In genomic region chr4:8592366-8593267, GRCh38 we compare ENCODE assay signal across 1 cellular context.
TF ChIP-seq lines count a peak whose summit lies in the region.

TSS of gene CPZ (plus strand) at chr4:8592765. CDS start at chr4:8592834, 69 bp downstream.

TF ChIP-seq in K562, 482 proteins besides CTCF, POLR2A, EP300 and RAD21 (continued from another document and continues in another):
- TF ChIP-seq GMEB1 (CRISPR knock-in tag; IDR thresholded peaks at IDR 0.05) (no peak), POLR2B (IDR thresholded peaks at IDR 0.05; ENCODE audit: low read depth, partially characterized antibody) (no peak), MXI1 (IDR thresholded peaks at IDR 0.05; ENCODE audit: low read depth, low read length) (no peak), MTA3 (IDR thresholded peaks at IDR 0.05; ENCODE audit: borderline replicate concordance) (peak; percentile 53; the same call in 1 of the 2 replicates), TFE3 (CRISPR knock-in tag; IDR thresholded peaks at IDR 0.05) (no peak), ETV1 (tag; conservative IDR thresholded peaks at IDR 0.05; ENCODE audit: low read depth) (no peak), ZNF124 (CRISPR knock-in tag; IDR thresholded peaks at IDR 0.05) (no peak), ATF1 (CRISPR knock-in tag; IDR thresholded peaks at IDR 0.05) (no peak), ATF1 (tag; IDR thresholded peaks at IDR 0.05) (0 out of 2 replicates have a peak, but pooled peaks have one; percentile 11), TGIF2 (CRISPR knock-in tag; IDR thresholded peaks at IDR 0.05) (no peak), HOMEZ (CRISPR knock-in tag; IDR thresholded peaks at IDR 0.05) (no peak), KLF10 (CRISPR knock-in tag; IDR thresholded peaks at IDR 0.05) (no peak), CBX3 (IDR thresholded peaks at IDR 0.05; ENCODE audit: borderline replicate concordance in 1 of 2, low read length in 2 of 2) (no peak), SIX5 (IDR thresholded peaks at IDR 0.05; ENCODE audit: borderline replicate concordance in 1 of 2, insufficient read depth in 1 of 2, low read depth in 1 of 2, low read length in 2 of 2) (no peak), ZNF274 (IDR thresholded peaks at IDR 0.05; ENCODE audit: borderline replicate concordance, low read depth, low read length) (no peak), MYC (IDR thresholded peaks at IDR 0.05; ENCODE audit: low read depth, low read length) (0 out of 2 replicates have a peak, but pooled peaks have one; percentile 14), MYC (CRISPR knock-in tag; IDR thresholded peaks at IDR 0.05; ENCODE audit: borderline replicate concordance, low read depth) (no peak), NCOA6 (IDR thresholded peaks at IDR 0.05) (no peak), TSC22D4 (tag; IDR thresholded peaks at IDR 0.05) (no peak), ZNF24 (IDR thresholded peaks at IDR 0.05) (peak; percentile 83), PCBP2 (IDR thresholded peaks at IDR 0.05; ENCODE audit: low read depth, low read length, poor library complexity, severe bottlenecking) (no peak), TAF7 (tag; IDR thresholded peaks at IDR 0.05) (no peak), CTBP1 (IDR thresholded peaks at IDR 0.05; ENCODE audit: borderline replicate concordance) (peak; percentile 58), HINFP (tag; conservative IDR thresholded peaks at IDR 0.05; ENCODE audit: low read depth) (no peak), RBBP5 (IDR thresholded peaks at IDR 0.05; ENCODE audit: borderline replicate concordance, insufficient read depth, low read length, poor library complexity, severe bottlenecking) (peak; percentile 42), RCOR1 (IDR thresholded peaks at IDR 0.05; ENCODE audit: borderline replicate concordance in 1 of 2, low read depth in 2 of 2, low read length in 2 of 2) (0 out of 4 replicates have a peak, but pooled peaks of 1 of the 2 experiments have one; percentile 59), U2AF1 (optimal IDR thresholded peaks at IDR 0.05; ENCODE audit: low read depth, low read length) (no peak), VEZF1 (CRISPR knock-in tag; IDR thresholded peaks at IDR 0.05) (peak; percentile 69), HMG20A (CRISPR knock-in tag; conservative IDR thresholded peaks at IDR 0.05) (no peak), GATA2 (CRISPR knock-in tag; IDR thresholded peaks at IDR 0.05) (no peak), FOXA3 (CRISPR knock-in tag; conservative IDR thresholded peaks at IDR 0.05 in 1 of 2, IDR thresholded peaks at IDR 0.05 in 1 of 2) (no peak), IRF2 (CRISPR knock-in tag; IDR thresholded peaks at IDR 0.05) (no peak)
- TF ChIP-seq, protein P1, sequence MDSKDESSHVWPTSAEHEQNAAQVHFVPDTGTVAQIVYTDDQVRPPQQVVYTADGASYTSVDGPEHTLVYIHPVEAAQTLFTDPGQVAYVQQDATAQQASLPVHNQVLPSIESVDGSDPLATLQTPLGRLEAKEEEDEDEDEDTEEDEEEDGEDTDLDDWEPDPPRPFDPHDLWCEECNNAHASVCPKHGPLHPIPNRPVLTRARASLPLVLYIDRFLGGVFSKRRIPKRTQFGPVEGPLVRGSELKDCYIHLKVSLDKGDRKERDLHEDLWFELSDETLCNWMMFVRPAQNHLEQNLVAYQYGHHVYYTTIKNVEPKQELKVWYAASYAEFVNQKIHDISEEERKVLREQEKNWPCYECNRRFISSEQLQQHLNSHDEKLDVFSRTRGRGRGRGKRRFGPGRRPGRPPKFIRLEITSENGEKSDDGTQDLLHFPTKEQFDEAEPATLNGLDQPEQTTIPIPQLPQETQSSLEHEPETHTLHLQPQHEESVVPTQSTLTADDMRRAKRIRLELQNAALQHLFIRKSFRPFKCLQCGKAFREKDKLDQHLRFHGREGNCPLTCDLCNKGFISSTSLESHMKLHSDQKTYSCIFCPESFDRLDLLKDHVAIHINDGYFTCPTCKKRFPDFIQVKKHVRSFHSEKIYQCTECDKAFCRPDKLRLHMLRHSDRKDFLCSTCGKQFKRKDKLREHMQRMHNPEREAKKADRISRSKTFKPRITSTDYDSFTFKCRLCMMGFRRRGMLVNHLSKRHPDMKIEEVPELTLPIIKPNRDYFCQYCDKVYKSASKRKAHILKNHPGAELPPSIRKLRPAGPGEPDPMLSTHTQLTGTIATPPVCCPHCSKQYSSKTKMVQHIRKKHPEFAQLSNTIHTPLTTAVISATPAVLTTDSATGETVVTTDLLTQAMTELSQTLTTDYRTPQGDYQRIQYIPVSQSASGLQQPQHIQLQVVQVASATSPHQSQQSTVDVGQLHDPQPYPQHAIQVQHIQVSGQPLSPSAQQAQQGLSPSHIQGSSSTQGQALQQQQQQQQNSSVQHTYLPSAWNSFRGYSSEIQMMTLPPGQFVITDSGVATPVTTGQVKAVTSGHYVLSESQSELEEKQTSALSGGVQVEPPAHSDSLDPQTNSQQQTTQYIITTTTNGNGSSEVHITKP (IDR thresholded peaks at IDR 0.05; ENCODE audit: partially characterized antibody): no peak
- TF ChIP-seq, protein P2, sequence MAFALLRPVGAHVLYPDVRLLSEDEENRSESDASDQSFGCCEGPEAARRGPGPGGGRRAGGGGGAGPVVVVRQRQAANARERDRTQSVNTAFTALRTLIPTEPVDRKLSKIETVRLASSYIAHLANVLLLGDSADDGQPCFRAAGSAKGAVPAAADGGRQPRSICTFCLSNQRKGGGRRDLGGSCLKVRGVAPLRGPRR (CRISPR knock-in tag; IDR thresholded peaks at IDR 0.05): no peak
- TF ChIP-seq, protein P3, sequence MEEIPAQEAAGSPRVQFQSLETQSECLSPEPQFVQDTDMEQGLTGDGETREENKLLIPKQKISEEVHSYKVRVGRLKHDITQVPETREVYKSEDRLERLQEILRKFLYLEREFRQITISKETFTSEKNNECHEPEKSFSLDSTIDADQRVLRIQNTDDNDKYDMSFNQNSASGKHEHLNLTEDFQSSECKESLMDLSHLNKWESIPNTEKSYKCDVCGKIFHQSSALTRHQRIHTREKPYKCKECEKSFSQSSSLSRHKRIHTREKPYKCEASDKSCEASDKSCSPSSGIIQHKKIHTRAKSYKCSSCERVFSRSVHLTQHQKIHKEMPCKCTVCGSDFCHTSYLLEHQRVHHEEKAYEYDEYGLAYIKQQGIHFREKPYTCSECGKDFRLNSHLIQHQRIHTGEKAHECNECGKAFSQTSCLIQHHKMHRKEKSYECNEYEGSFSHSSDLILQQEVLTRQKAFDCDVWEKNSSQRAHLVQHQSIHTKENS (CRISPR knock-in tag; IDR thresholded peaks at IDR 0.05): no peak
- TF ChIP-seq, protein P4, sequence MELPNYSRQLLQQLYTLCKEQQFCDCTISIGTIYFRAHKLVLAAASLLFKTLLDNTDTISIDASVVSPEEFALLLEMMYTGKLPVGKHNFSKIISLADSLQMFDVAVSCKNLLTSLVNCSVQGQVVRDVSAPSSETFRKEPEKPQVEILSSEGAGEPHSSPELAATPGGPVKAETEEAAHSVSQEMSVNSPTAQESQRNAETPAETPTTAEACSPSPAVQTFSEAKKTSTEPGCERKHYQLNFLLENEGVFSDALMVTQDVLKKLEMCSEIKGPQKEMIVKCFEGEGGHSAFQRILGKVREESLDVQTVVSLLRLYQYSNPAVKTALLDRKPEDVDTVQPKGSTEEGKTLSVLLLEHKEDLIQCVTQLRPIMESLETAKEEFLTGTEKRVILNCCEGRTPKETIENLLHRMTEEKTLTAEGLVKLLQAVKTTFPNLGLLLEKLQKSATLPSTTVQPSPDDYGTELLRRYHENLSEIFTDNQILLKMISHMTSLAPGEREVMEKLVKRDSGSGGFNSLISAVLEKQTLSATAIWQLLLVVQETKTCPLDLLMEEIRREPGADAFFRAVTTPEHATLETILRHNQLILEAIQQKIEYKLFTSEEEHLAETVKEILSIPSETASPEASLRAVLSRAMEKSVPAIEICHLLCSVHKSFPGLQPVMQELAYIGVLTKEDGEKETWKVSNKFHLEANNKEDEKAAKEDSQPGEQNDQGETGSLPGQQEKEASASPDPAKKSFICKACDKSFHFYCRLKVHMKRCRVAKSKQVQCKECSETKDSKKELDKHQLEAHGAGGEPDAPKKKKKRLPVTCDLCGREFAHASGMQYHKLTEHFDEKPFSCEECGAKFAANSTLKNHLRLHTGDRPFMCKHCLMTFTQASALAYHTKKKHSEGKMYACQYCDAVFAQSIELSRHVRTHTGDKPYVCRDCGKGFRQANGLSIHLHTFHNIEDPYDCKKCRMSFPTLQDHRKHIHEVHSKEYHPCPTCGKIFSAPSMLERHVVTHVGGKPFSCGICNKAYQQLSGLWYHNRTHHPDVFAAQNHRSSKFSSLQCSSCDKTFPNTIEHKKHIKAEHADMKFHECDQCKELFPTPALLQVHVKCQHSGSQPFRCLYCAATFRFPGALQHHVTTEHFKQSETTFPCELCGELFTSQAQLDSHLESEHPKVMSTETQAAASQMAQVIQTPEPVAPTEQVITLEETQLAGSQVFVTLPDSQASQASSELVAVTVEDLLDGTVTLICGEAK (IDR thresholded peaks at IDR 0.05): no peak
- TF ChIP-seq, protein P4 (CRISPR knock-in tag; IDR thresholded peaks at IDR 0.05): no peak
